30 cellular contexts compared by ENCODE assay signal in genomic region chr11:76978818-76979217, GRCh38. TPM values are rescaled to one million over a fixed set of nuclear protein-coding genes. Genes with fewer than 3 reads are reported as not detected.
"Had no signal": no experiment of that assay in that cellular context is flagged by ENCODE, and none has a peak within 500 bp of the region (broad histone marks: within the 10 kb centered on the region; RNA-seq: fewer than 3 reads in every experiment).

No MANE protein-coding gene starts in this region.

- H3K36me3 ChIP-seq: cardiac muscle cell, ovary had no signal

- H3K4me3 ChIP-seq: body of pancreas, cardiac muscle cell, ovary, stomach, suprapubic skin, vagina had no signal

- H3K27ac ChIP-seq: body of pancreas, cardiac muscle cell, foreskin keratinocyte, neutrophil, ovary, stomach, suprapubic skin, vagina had no signal

- DNase-seq: activated CD4-positive, alpha-beta T cell treated with anti-CD3 and anti-CD28 coated beads, Interleukin-2, amount 50 U/mL, for 48 hours; activated CD8-positive, alpha-beta memory T cell treated with anti-CD3 and anti-CD28 coated beads, Interleukin-2, amount 50 U/mL, for 48 hours; activated naive CD4-positive, alpha-beta T cell treated with Interleukin-2 at 50 U/mL for 16 hours; activated naive CD8-positive, alpha-beta T cell treated with anti-CD3 and anti-CD28 coated beads for 36 hours; activated T-cell treated with anti-CD3 and anti-CD28 coated beads, Interleukin-2, amount 50 U/mL, for 4 hours; body of pancreas; effector memory CD4-positive, alpha-beta T cell; foreskin keratinocyte; glutamatergic neuron; left colon; ovary; small intestine; stimulated activated CD4-positive, alpha-beta T cell treated with anti-CD3 and anti-CD28 coated beads, Interleukin-2, amount 100 ng/mL, for 24 hours; stomach; T-helper 1 cell; trophoblast cell had no signal

- H3K9me3 ChIP-seq: body of pancreas, neutrophil, suprapubic skin, vagina had no signal

- H3K4me1 ChIP-seq: body of pancreas, foreskin keratinocyte, suprapubic skin, vagina had no signal

- H3K27me3 ChIP-seq: body of pancreas, cardiac muscle cell, foreskin keratinocyte, neutrophil, ovary, stomach, suprapubic skin, vagina had no signal

- ATAC-seq: activated T-cell treated with anti-CD3 and anti-CD28 coated beads, Interleukin-2, amount 50 U/mL, for 4 hours; body of pancreas; foreskin keratinocyte; sciatic nerve; stimulated activated memory B cell treated with anti-CD40 and anti-IgM and Interleukin-4, amounts not matched to agents 10 μg/mL and 1 μg/mL and 100 μg/mL, for 72 hours; WTC11 had no signal

RNA-seq across cellular contexts. Expression of gene B3GNT6, which starts 55.4 kb away (rescaled TPM):
- total RNA-seq: activated CD8-positive, alpha-beta memory T cell treated with anti-CD3 and anti-CD28 coated beads for 36 hours; activated naive CD8-positive, alpha-beta T cell treated with anti-CD3 and anti-CD28 coated beads for 36 hours; activated T-cell treated with anti-CD3 and anti-CD28 coated beads, Interleukin-2, amount 50 U/mL, for 4 hours; activated T-helper 2 cell treated with anti-CD3 and anti-CD28 coated beads, Interferon-gamma antibody, Interleukin-2, Interleukin-4, amounts not matched to agents 10 μg/mL and 5 μg/mL and 100 μg/mL, durations not matched to agents 14 hours and 24 hours and 36 hours; body of pancreas; cardiac muscle cell; dermis microvascular lymphatic vessel endothelial cell; foreskin keratinocyte; lung microvascular endothelial cell; mesothelial cell of epicardium; pulmonary artery endothelial cell; sciatic nerve; suprapubic skin; vagina had no signal
- polyA plus RNA-seq: cardiac muscle cell, foreskin keratinocyte, keratinocyte, ovary had no signal
